In genomic region chr2:131674174-131674507, GRCh38 we compare ENCODE assay signal across 10 cellular contexts.
DNase-seq lines count a peak whose midpoint lies in the region; ATAC-seq and TF ChIP-seq lines count a peak whose summit lies in the region.
"Had no signal": no experiment of that assay in that cellular context is flagged by ENCODE, and none has a peak within 500 bp of the region (broad histone marks: within the 10 kb centered on the region; RNA-seq: fewer than 3 reads in every experiment).

No MANE protein-coding gene starts in this region.

- BruUV-seq in A673 (replicated peaks; lab: Mats Ljungman, UMichigan) (no TSS peak), HCT116 (replicated peaks; lab: Mats Ljungman, UMichigan) (no TSS peak)

- no peaks in the 10 kb centered on the region for H3K9me2 ChIP-seq in HCT116 (ENCODE audit: insufficient read depth)

- H3K9ac ChIP-seq in HCT116 (ENCODE audit: low read length) (no peak overlapping the region), adipocyte (ENCODE audit: low read length) (no peak overlapping the region)

- CTCF ChIA-PET in A673 (lab: Charles Lee): interaction anchor here (0.6 to 0.9 kb wide), 2 partner anchors 9 to 129 kb away, joined by 3 to 4 read pairs; no protein-coding TSS in a partner anchor
- CTCF ChIA-PET in HCT116 (lab: Charles Lee): interaction anchor here (0.9 to 1.5 kb wide), 5 partner anchors 8 to 520 kb away, joined by 3 to 10 read pairs (median 5); no protein-coding TSS in a partner anchor

- DNase-seq in A673 (ENCODE audit: low spot score): no peak
- no peak for DNase-seq in HCT116 (ENCODE audit: low read depth, low spot score)
- no peak for DNase-seq in adipocyte (ENCODE audit: low read depth)
- DNase-seq in mucosa of descending colon: no peak
- no peak for DNase-seq in NCI-H1105 treated with DMSO at 0.1 percent for 48 hours (lab: John Stamatoyannopoulos, UW)
- DNase-seq: amniotic stem cell had no signal

- POLR2A ChIA-PET in A673 (lab: Charles Lee; ENCODE audit: low non-redundant PET): no interaction called here
- POLR2A ChIA-PET in HCT116 (lab: Charles Lee): no interaction called here

- H3K4me3 ChIP-seq in A673 (ENCODE audit: low read depth, low read length, poor library complexity, severe bottlenecking) (peak overlapping the region; percentile 30), HCT116 (replicated peaks in 1 of 2; ENCODE audit: low read depth in 1 of 2, low read length in 2 of 2) (no peak overlapping the region), adipocyte (ENCODE audit: low read length) (peak overlapping the region; percentile 54), mucosa of descending colon (no peak overlapping the region)
- H3K4me3 ChIP-seq: SJCRH30 had no signal

- H3K36me3 ChIP-seq in A673 (ENCODE audit: insufficient read depth, low read length, poor library complexity, severe bottlenecking) (no peaks in the 10 kb centered on the region), HCT116 (ENCODE audit: control insufficient read depth in 1 of 2, insufficient read depth in 2 of 2, low read length in 2 of 2) (no peaks in the 10 kb centered on the region), adipocyte (ENCODE audit: control insufficient read depth, insufficient read depth, low read length, severe bottlenecking) (no peaks in the 10 kb centered on the region), mucosa of descending colon (ENCODE audit: low read depth) (no peaks in the 10 kb centered on the region)
- H3K36me3 ChIP-seq: SJCRH30 had no signal

- ATAC-seq in HCT116 (no peak), mucosa of descending colon (no peak), GM21360 (IDR thresholded peaks at IDR 0.05; ENCODE audit: unreplicated experiment) (no peak), GM18505 (IDR thresholded peaks at IDR 0.05; ENCODE audit: unreplicated experiment) (no peak), GM18517 (IDR thresholded peaks at IDR 0.05; ENCODE audit: unreplicated experiment) (no peak)

- no peaks in the 10 kb centered on the region for H4K20me1 ChIP-seq in HCT116 (ENCODE audit: insufficient read depth)

- H3K27ac ChIP-seq in A673 (ENCODE audit: low read depth, low read length, poor library complexity, severe bottlenecking) (no peak overlapping the region), HCT116 (ENCODE audit: low read depth, low read length) (no peak overlapping the region)
- H3K27ac ChIP-seq: SJCRH30 had no signal

- peak overlapping the region; percentile 29 for H3K4me2 ChIP-seq in HCT116 (ENCODE audit: low read length)

- H3K79me2 ChIP-seq in HCT116 (ENCODE audit: insufficient read depth, low read length): no peaks in the 10 kb centered on the region

- TF ChIP-seq POLR2A in HCT116 (IDR thresholded peaks at IDR 0.05; ENCODE audit: borderline replicate concordance, extremely low read depth, insufficient read depth, insufficient read length) (no peak), GM18505 (IDR thresholded peaks at IDR 0.05; ENCODE audit: borderline replicate concordance, extremely low read depth, insufficient read depth, insufficient read length) (no peak)

- H2AFZ ChIP-seq in HCT116 (ENCODE audit: low read depth, low read length, poor library complexity, severe bottlenecking): peak overlapping the region; percentile 97

- 0 out of 2 replicates have a peak, but pooled peaks have one; percentile 13 for TF ChIP-seq CTCF in A673 (conservative IDR thresholded peaks at IDR 0.05; ENCODE audit: low read depth, low read length)
- no peak for TF ChIP-seq CTCF in HCT116 (IDR thresholded peaks at IDR 0.05 in 2 of 3, conservative IDR thresholded peaks at IDR 0.05 in 1 of 3; ENCODE audit: borderline replicate concordance in 1 of 3, insufficient read depth in 1 of 3, low read depth in 2 of 3, low read length in 2 of 3)
- peak; percentile 3 for TF ChIP-seq CTCF in mucosa of descending colon (IDR thresholded peaks at IDR 0.05)

- H3K4me1 ChIP-seq in A673 (ENCODE audit: insufficient read depth, low read length, poor library complexity, severe bottlenecking) (peaks cover 10% of the 10 kb centered on the region), HCT116 (ENCODE audit: control insufficient read depth in 1 of 2, insufficient read depth in 2 of 2, low read length in 2 of 2) (peaks cover 4 to 25% of the 10 kb centered on the region in 2 experiments; a peak in 3 of 4 replicates), adipocyte (ENCODE audit: control insufficient read depth, insufficient read depth, low read length) (peaks cover 19% of the 10 kb centered on the region), mucosa of descending colon (ENCODE audit: low read depth) (peaks cover 21% of the 10 kb centered on the region)
- H3K4me1 ChIP-seq: SJCRH30 had no signal

- RAD21 ChIA-PET in HCT116 (lab: Charles Lee; ENCODE audit: low non-redundant PET in 1 of 2, low total read pairs in 2 of 2, uncharacterized antibody in 2 of 2, unreplicated experiment in 2 of 2): interaction anchor here in 1 of 2 experiments (0.8 kb wide), 1 partner anchor 128 kb away, joined by 3 read pairs; no protein-coding TSS in a partner anchor

- H3K27me3 ChIP-seq in A673 (replicated peaks; ENCODE audit: insufficient read depth, low read depth, low read length, poor library complexity) (peaks cover 35% of the 10 kb centered on the region), HCT116 (ENCODE audit: insufficient read depth, low read length) (no peaks in the 10 kb centered on the region), adipocyte (replicated peaks; ENCODE audit: control insufficient read depth, insufficient read depth, low read length) (peaks cover 7% of the 10 kb centered on the region)
- H3K27me3 ChIP-seq: SJCRH30 had no signal

- intact Hi-C loops in A673 (cut with micrococcal nuclease; ENCODE audit: unreplicated experiment) (loop anchor here (5.0 kb wide), 1 partner anchor 262 kb away; no protein-coding TSS in a partner anchor), HCT116 (cut with micrococcal nuclease) (loop anchor here (2.0 to 5.0 kb wide), 2 partner anchors 127 to 522 kb away; no protein-coding TSS in a partner anchor), mucosa of descending colon (cut with DNase I, micrococcal nuclease) (no loop called here)

- no peak for TF ChIP-seq RAD21 in HCT116 (IDR thresholded peaks at IDR 0.05; ENCODE audit: low read depth)

- no peaks in the 10 kb centered on the region for H3K9me3 ChIP-seq in A673 (ENCODE audit: low read depth, low read length, poor library complexity, severe bottlenecking)
- no peaks in the 10 kb centered on the region for H3K9me3 ChIP-seq in HCT116 (ENCODE audit: control insufficient read depth in 1 of 2, insufficient read depth in 1 of 2, low read depth in 1 of 2, low read length in 2 of 2)
- H3K9me3 ChIP-seq in adipocyte (ENCODE audit: control insufficient read depth, low read length): no peaks in the 10 kb centered on the region
- no peaks in the 10 kb centered on the region for H3K9me3 ChIP-seq in mucosa of descending colon
- H3K9me3 ChIP-seq: SJCRH30 had no signal

TF ChIP-seq in HCT116, 20 proteins besides CTCF, POLR2A, EP300 and RAD21:
- no peak for TF ChIP-seq ZFX (IDR thresholded peaks at IDR 0.05)
- TF ChIP-seq SP1 (IDR thresholded peaks at IDR 0.05; ENCODE audit: low read depth): no peak
- no peak for TF ChIP-seq CEBPB (IDR thresholded peaks at IDR 0.05; ENCODE audit: low read depth)
- no peak for TF ChIP-seq REST (IDR thresholded peaks at IDR 0.05; ENCODE audit: low read depth)

Comparison
In these comparisons a context has a peak if more than half of its experiments do, and no peak if none do; other contexts are left out.
1. H3K4me3 ChIP-seq: peak in A673 (single experiment) and adipocyte (single experiment); none in HCT116 (0 of 2) and mucosa of descending colon (single experiment).
2. CTCF ChIP-seq: peak in A673 (single experiment) and mucosa of descending colon (single experiment); none in HCT116 (0 of 3).
3. intact Hi-C loops: an anchor here in A673 (5.0 kb wide) and HCT116 (2.0 to 5.0 kb wide); none called in mucosa of descending colon.